ENCODE assay signal across 8 cellular contexts in the genomic region with DNA sequence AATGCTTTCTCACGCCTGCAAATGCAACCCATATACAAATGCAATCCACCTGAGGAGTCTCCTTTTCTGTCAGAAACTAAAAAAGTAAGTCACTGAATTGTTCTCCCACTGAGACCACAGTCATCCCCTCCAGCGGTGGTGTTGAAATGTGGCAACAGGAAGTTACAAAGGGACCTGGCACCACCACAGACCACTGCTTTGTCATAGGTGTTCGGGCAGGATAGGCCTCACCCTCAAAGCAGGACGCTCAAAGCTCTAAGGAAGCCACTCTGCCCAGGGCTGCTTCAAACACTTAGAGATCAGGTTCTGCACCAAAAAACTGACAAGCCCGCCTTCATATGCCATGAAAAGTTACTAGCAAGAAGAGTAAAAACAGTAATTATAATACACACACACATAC. TPM values are rescaled to one million over a fixed set of nuclear protein-coding genes. Genes with fewer than 3 reads are reported as not detected.
DNase-seq lines count a peak whose midpoint lies in the region; ATAC-seq and TF ChIP-seq lines count a peak whose summit lies in the region.

No MANE protein-coding gene starts in this region.

- H3K9me2 ChIP-seq in OCI-LY7 (ENCODE audit: insufficient read depth, low read length) = no peaks in the 10 kb centered on the region

- CTCF ChIA-PET in OCI-LY7 (lab: Charles Lee; ENCODE audit: unreplicated experiment) = interaction anchor here (0.6 kb wide), 1 partner anchor 11 kb away, joined by 3 read pairs; the partner anchor contains the start of gene PHLDA1

- H3K36me3 Mint-ChIP-seq in CD14-positive monocyte (no peaks in the 10 kb centered on the region), HFFc6 (ENCODE audit: low read depth) (peaks cover 5% of the 10 kb centered on the region; the same call in 1 of the 2 replicates), immature natural killer cell (no peaks in the 10 kb centered on the region)
- H3K36me3 Mint-ChIP-seq in activated T-cell treated with anti-CD3 and anti-CD28 coated beads, Interleukin-2, amount 50 U/mL, for 72 hours (ENCODE audit: insufficient read depth in 2 of 2) = peaks cover 0 to 1% of the 10 kb centered on the region in 2 donors

- no peak for TF ChIP-seq CTCF in CD14-positive monocyte (IDR thresholded peaks at IDR 0.05)
- no peak for TF ChIP-seq CTCF in HFFc6 (IDR thresholded peaks at IDR 0.05)
- no peak for TF ChIP-seq CTCF in OCI-LY7 (conservative IDR thresholded peaks at IDR 0.05; ENCODE audit: low read length)

- no peaks in the 10 kb centered on the region for H3K9me3 ChIP-seq in OCI-LY7 (ENCODE audit: low read length)

- H3K27ac Mint-ChIP-seq in CD14-positive monocyte (peak overlapping the region; percentile 92 to 96 (median 95)), HFFc6 (peak overlapping the region; percentile 98), immature natural killer cell (peak overlapping the region; percentile 97 to 100 (median 99))
- peak overlapping the region; percentile 98 for H3K27ac Mint-ChIP-seq in activated T-cell treated with anti-CD3 and anti-CD28 coated beads, Interleukin-2, amount 50 U/mL, for 72 hours

- H3K27ac ChIP-seq in OCI-LY7 (ENCODE audit: low read depth, low read length, poor library complexity, severe bottlenecking) = no peak overlapping the region

- H3K4me1 Mint-ChIP-seq in CD14-positive monocyte = peaks cover 34% of the 10 kb centered on the region
- H3K4me1 Mint-ChIP-seq in HFFc6 (ENCODE audit: low read depth) = peaks cover 73% of the 10 kb centered on the region
- H3K4me1 Mint-ChIP-seq in activated T-cell treated with anti-CD3 and anti-CD28 coated beads, Interleukin-2, amount 50 U/mL, for 72 hours (ENCODE audit: low read depth) = peaks cover 70% of the 10 kb centered on the region
- peaks cover 32 to 43% of the 10 kb centered on the region in 2 donors for H3K4me1 Mint-ChIP-seq in immature natural killer cell

- H4K20me1 ChIP-seq in OCI-LY7 (ENCODE audit: insufficient read depth, low read length) = no peaks in the 10 kb centered on the region

- no TSS peak for BruUV-seq in OCI-LY7 (replicated peaks; lab: Mats Ljungman, UMichigan)

- POLR2A ChIA-PET in OCI-LY7 (lab: Charles Lee) = interaction anchor here (0.9 to 1.3 kb wide), 3 partner anchors 14 to 61 kb away, joined by 3 to 5 read pairs (median 4); no protein-coding TSS in a partner anchor

- peak overlapping the region; percentile 70 for H2AFZ ChIP-seq in OCI-LY7 (ENCODE audit: low read length)

- H3K4me2 ChIP-seq in OCI-LY7 (ENCODE audit: low read length) = no peak overlapping the region

- H3K79me2 ChIP-seq in OCI-LY7 (ENCODE audit: insufficient read depth, low read depth, low read length) = no peaks in the 10 kb centered on the region

- no peaks in the 10 kb centered on the region for H3K36me3 ChIP-seq in OCI-LY7 (ENCODE audit: insufficient read depth, low read length)

- H3K4me3 Mint-ChIP-seq in CD14-positive monocyte = peak overlapping the region; percentile 17 to 39
- H3K4me3 Mint-ChIP-seq in HFFc6 = peak overlapping the region; percentile 72
- H3K4me3 Mint-ChIP-seq in activated T-cell treated with anti-CD3 and anti-CD28 coated beads, Interleukin-2, amount 50 U/mL, for 72 hours = peak overlapping the region; percentile 81
- H3K4me3 Mint-ChIP-seq in immature natural killer cell = peak overlapping the region; percentile 72 to 85 (median 76)

- intact Hi-C loops in CD14-positive monocyte (cut with micrococcal nuclease) = loop anchor here (1.0 to 10.0 kb wide), 4 partner anchors 43 to 88 kb away; no protein-coding TSS in a partner anchor
- intact Hi-C loops in OCI-LY7 (cut with micrococcal nuclease; ENCODE audit: unreplicated experiment) = no loop called here

- ATAC-seq in activated T-cell treated with anti-CD3 and anti-CD28 coated beads, Interleukin-2, amount 50 U/mL, for 72 hours (replicated peaks in 1 of 2) = peak; percentile 86

- H3K27me3 Mint-ChIP-seq in CD14-positive monocyte (ENCODE audit: low read depth in 3 of 3) (peaks cover 2 to 5% (median 4%) of the 10 kb centered on the region in 3 donors), HFFc6 (ENCODE audit: insufficient read depth) (peaks cover 10% of the 10 kb centered on the region; the same call in 1 of the 2 replicates), immature natural killer cell (ENCODE audit: low read depth in 3 of 3) (peaks cover 8 to 19% (median 18%) of the 10 kb centered on the region in 3 donors)
- no peaks in the 10 kb centered on the region for H3K27me3 Mint-ChIP-seq in activated T-cell treated with anti-CD3 and anti-CD28 coated beads, Interleukin-2, amount 50 U/mL, for 72 hours (ENCODE audit: low read depth)

- no peaks in the 10 kb centered on the region for H3K4me1 ChIP-seq in OCI-LY7 (ENCODE audit: insufficient read depth, low read length, poor library complexity, severe bottlenecking)

- no peak overlapping the region for H3K4me3 ChIP-seq in OCI-LY7 (ENCODE audit: low read depth, low read length, poor library complexity, severe bottlenecking)

- peaks cover 0 to 2% (median 0%) of the 10 kb centered on the region in 7 donors for H3K9me3 Mint-ChIP-seq in CD14-positive monocyte
- no peaks in the 10 kb centered on the region for H3K9me3 Mint-ChIP-seq in HFFc6
- H3K9me3 Mint-ChIP-seq in activated T-cell treated with anti-CD3 and anti-CD28 coated beads, Interleukin-2, amount 50 U/mL, for 72 hours = no peaks in the 10 kb centered on the region
- H3K9me3 Mint-ChIP-seq in immature natural killer cell = no peaks in the 10 kb centered on the region

- DNase-seq in CD14-positive monocyte (ENCODE audit: low spot score) = peak; percentile 88
- peak; percentile 84 for DNase-seq in HFFc6
- DNase-seq in OCI-LY7 (ENCODE audit: low spot score) = no peak
- peak; percentile 87 to 91 for DNase-seq in activated T-cell treated with anti-CD3 and anti-CD28 coated beads, Interleukin-2, amount 50 U/mL, for 72 hours
- DNase-seq in immature natural killer cell = peak; percentile 89 to 90 (median 89)
- peak; percentile 47 for DNase-seq in stimulated activated CD8-positive, alpha-beta memory T cell treated with anti-CD3 and anti-CD28 coated beads, Interleukin-12 subunit alpha, Interleukin-12 subunit beta, amount 100 ng/mL, for 24 hours (ENCODE audit: extremely low read depth)
- no peak for DNase-seq in NCI-H2107 (lab: John Stamatoyannopoulos, UW)
- DNase-seq in NCI-H2107 treated with DMSO at 0.1 percent for 48 hours (lab: John Stamatoyannopoulos, UW; ENCODE audit: unreplicated experiment) = no peak

RNA-seq across cellular contexts. Expression of gene PHLDA1, which starts 11.3 kb away (rescaled TPM):
- polyA plus RNA-seq in CD14-positive monocyte (1 to 10 TPM; 1.1 to 1.6 TPM), immature natural killer cell (1 to 10 TPM in 1 of 3 donors, under 1 TPM in 2; 0.59 to 1.4 (median 0.92) TPM)
- total RNA-seq in HFFc6 (2021; fragmentation: NEBNext Ultra II Directional; extraction: Animal tissue kit (Norgen Biotek cat#: 25700)) = 10 to 100 TPM; 49.2 to 81.5 (median 76.2) TPM
- 0.44 and 0.54 TPM in 2 replicates for total RNA-seq in OCI-LY7 (2014; rRNA removed; shearing (Covaris generic))
- total RNA-seq in OCI-LY7 (2022) = 2.1 and 2.3 TPM in 2 replicates
- total RNA-seq in activated T-cell treated with anti-CD3 and anti-CD28 coated beads, Interleukin-2, amount 50 U/mL, for 72 hours = 10 to 100 TPM; 19.9 to 33.6 TPM

Comparison
In these comparisons a context has a peak if more than half of its experiments do, and no peak if none do; other contexts are left out.
1. DNase-seq: peak in CD14-positive monocyte (single experiment), HFFc6 (single experiment), activated T-cell treated with anti-CD3 and anti-CD28 coated beads, Interleukin-2, amount 50 U/mL, for 72 hours (2 of 2), immature natural killer cell (3 of 3) and stimulated activated CD8-positive, alpha-beta memory T cell treated with anti-CD3 and anti-CD28 coated beads, Interleukin-12 subunit alpha, Interleukin-12 subunit beta, amount 100 ng/mL, for 24 hours (single experiment); none in OCI-LY7 (single experiment), NCI-H2107 (single experiment) and NCI-H2107 treated with DMSO at 0.1 percent for 48 hours (single experiment).
2. H3K4me3 Mint-ChIP-seq: peak in every context shown above with its lines; median percentile 81 in activated T-cell treated with anti-CD3 and anti-CD28 coated beads, Interleukin-2, amount 50 U/mL, for 72 hours; 76 in immature natural killer cell; 72 in HFFc6; 28 in CD14-positive monocyte.
3. RNA of gene PHLDA1, which starts 11.3 kb away (total RNA-seq): 49.2 to 81.5 TPM in HFFc6 and 19.9 to 33.6 TPM in activated T-cell treated with anti-CD3 and anti-CD28 coated beads, Interleukin-2, amount 50 U/mL, for 72 hours; 0.44 to 2.3 TPM in OCI-LY7; every median in the first group is over 4 times any median in the second.
4. Peak in every context shown above with its lines, with median percentiles within 50 percentile points of each other: H3K27ac Mint-ChIP-seq.